8 cellular contexts compared by ENCODE assay signal in the genomic region with DNA sequence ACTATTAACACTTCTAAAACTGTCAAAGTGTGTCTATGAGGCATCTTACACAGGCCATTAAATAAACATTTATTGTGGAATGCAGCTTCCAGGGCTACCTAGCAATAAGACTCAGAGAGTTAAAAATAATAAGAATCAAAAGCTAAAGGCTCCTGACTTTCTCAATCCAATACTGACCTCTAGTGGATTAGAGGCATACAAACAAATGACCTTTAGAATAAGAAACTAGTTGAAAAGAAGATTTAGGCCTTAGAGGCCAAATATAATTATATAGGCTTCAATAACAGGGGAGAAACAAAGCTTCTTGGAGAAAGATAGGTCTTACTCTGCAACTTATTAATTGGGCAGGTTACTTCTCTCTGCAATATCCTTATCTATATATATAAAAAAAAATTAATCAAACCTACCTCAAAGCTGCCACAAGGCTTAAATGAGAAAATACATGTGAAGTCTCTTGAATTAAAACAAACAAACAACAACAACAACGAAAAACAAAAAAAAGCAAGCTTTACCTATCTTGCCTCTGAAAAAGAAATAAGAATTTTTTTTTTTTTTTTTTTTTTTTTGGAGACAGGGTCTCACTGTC.
DNase-seq lines count a peak whose midpoint lies in the region; ATAC-seq and TF ChIP-seq lines count a peak whose summit lies in the region.

No MANE protein-coding gene starts in this region.

- H3K4me3 ChIP-seq in IMR-90 (ENCODE audit: insufficient read depth, low read depth, low read length) (no peak overlapping the region), Panc1 (ENCODE audit: low read depth in 2 of 2, low read length in 2 of 2) (no peak overlapping the region)

- H3K18ac ChIP-seq in IMR-90 (ENCODE audit: low read depth, low read length): no peak overlapping the region

- no peak overlapping the region for H2BK120ac ChIP-seq in IMR-90 (ENCODE audit: low read depth, low read length)

- H2AFZ ChIP-seq in IMR-90 (replicated peaks; ENCODE audit: low read length, poor library complexity): no peak overlapping the region

- no peak overlapping the region for H2AK5ac ChIP-seq in IMR-90 (ENCODE audit: low read depth, low read length)

- H2BK5ac ChIP-seq in IMR-90 (ENCODE audit: low read depth, low read length, poor library complexity, severe bottlenecking): no peak overlapping the region

- in situ Hi-C loops in IMR-90 (cut with MboI; ENCODE audit: low sequenced_read_pairs): loop anchor here (10.0 to 25.0 kb wide), 4 partner anchors 165 to 1042 kb away; no protein-coding TSS in a partner anchor
- in situ Hi-C loops in Panc1 (cut with HindIII; ENCODE audit: low pct_unique_long_range_greater_than_20kb, low sequenced_read_pairs): no loop called here

- BruUV-seq in IMR-90 (replicated peaks; lab: Mats Ljungman, UMichigan) (no TSS peak), Panc1 (replicated peaks; lab: Mats Ljungman, UMichigan) (no TSS peak)

- no peak overlapping the region for H4K91ac ChIP-seq in IMR-90 (ENCODE audit: insufficient read depth, low read depth, low read length)

- no peak overlapping the region for H3K23ac ChIP-seq in IMR-90 (ENCODE audit: low read depth, low read length)

- DNase-seq in EH (ENCODE audit: low read depth) (peak; percentile 74), IMR-90 (peak; percentile 64), Panc1 (ENCODE audit: low read depth, low spot score) (no peak), erythroblast (lab: John Stamatoyannopoulos, UW) (peak; percentile 70 to 78), omental fat pad (ENCODE audit: low spot score) (no peak), UCSD-AML1 (lab: John Stamatoyannopoulos, UW; ENCODE audit: unreplicated experiment) (no peak)

- no peak overlapping the region for H3K14ac ChIP-seq in IMR-90 (replicated peaks; ENCODE audit: low read depth, low read length)

- H3K9me3 ChIP-seq in IMR-90 (ENCODE audit: control insufficient read depth, insufficient read depth, low read length) (no peaks in the 10 kb centered on the region), Panc1 (ENCODE audit: control insufficient read depth, insufficient read depth, low read depth, low read length) (no peaks in the 10 kb centered on the region)

- ATAC-seq in IMR-90 (ENCODE audit: low read depth) (peak; percentile 65), Panc1 (no peak), omental fat pad (ENCODE audit: low FRiP score) (peak; percentile 32), HG03378 (IDR thresholded peaks at IDR 0.05; ENCODE audit: unreplicated experiment) (no peak), HG02678 (IDR thresholded peaks at IDR 0.05; ENCODE audit: unreplicated experiment) (no peak)

- POLR2A ChIA-PET in IMR-90 (lab: Charles Lee; ENCODE audit: unreplicated experiment): no interaction called here
- POLR2A ChIA-PET in Panc1 (lab: Charles Lee): no interaction called here

- CTCF ChIA-PET in IMR-90 (lab: Yijun Ruan, JAX) (interaction anchor here (0.7 to 1.6 kb wide), 5 partner anchors 165 to 430 kb away, joined by 3 to 6 read pairs (median 4); no protein-coding TSS in a partner anchor), Panc1 (lab: Charles Lee) (interaction anchor here (0.6 to 1.5 kb wide), 4 partner anchors 424 to 656 kb away, joined by 3 to 11 read pairs (median 6); no protein-coding TSS in a partner anchor)

- H3K4me1 ChIP-seq in IMR-90 (ENCODE audit: control insufficient read depth, insufficient read depth, low read length) (peaks cover 2% of the 10 kb centered on the region; the same call in 1 of the 2 replicates), Panc1 (ENCODE audit: control insufficient read depth, insufficient read depth, low read length) (no peaks in the 10 kb centered on the region)

- H3K27ac ChIP-seq in IMR-90 (ENCODE audit: insufficient read depth, low read length) (no peak overlapping the region), Panc1 (ENCODE audit: low read length) (no peak overlapping the region)

- TF ChIP-seq POLR2A in IMR-90 (IDR thresholded peaks at IDR 0.05; ENCODE audit: low read depth, low read length) (no peak), erythroblast (IDR thresholded peaks at IDR 0.05; ENCODE audit: low read length) (no peak)

- TF ChIP-seq CTCF in IMR-90 (conservative IDR thresholded peaks at IDR 0.05; ENCODE audit: low read depth, low read length) (peak; percentile 75), Panc1 (IDR thresholded peaks at IDR 0.05) (peak; percentile 62; the same call in 1 of the 2 replicates), omental fat pad (IDR thresholded peaks at IDR 0.05) (no peak)

- H2AK9ac ChIP-seq in IMR-90 (replicated peaks; ENCODE audit: low read depth, low read length, poor library complexity): no peak overlapping the region

- H3K9me1 ChIP-seq in IMR-90 (ENCODE audit: insufficient read depth, low read length): no peaks in the 10 kb centered on the region; the same call in 1 of the 2 replicates

- intact Hi-C loops in IMR-90 (cut with micrococcal nuclease) (loop anchor here (1.0 to 5.0 kb wide), 8 partner anchors 165 to 1447 kb away; a partner anchor contains a TSS), Panc1 (cut with micrococcal nuclease; ENCODE audit: unreplicated experiment) (loop anchor here (5.0 to 10.0 kb wide), 3 partner anchors 427 to 1035 kb away; no protein-coding TSS in a partner anchor)

- dilution Hi-C loops in IMR-90 (cut with HindIII; ENCODE audit: low sequenced_read_pairs, unreplicated experiment): no loop called here

- H3K4me2 ChIP-seq in IMR-90 (ENCODE audit: low read depth, low read length): no peak overlapping the region

- no peak overlapping the region for H3K56ac ChIP-seq in IMR-90 (ENCODE audit: extremely low read depth, insufficient read depth, low read length)

- H2BK20ac ChIP-seq in IMR-90 (ENCODE audit: low read depth, low read length): no peak overlapping the region

- H3K4ac ChIP-seq in IMR-90 (ENCODE audit: low read depth, low read length): no peak overlapping the region

- peaks cover 6% of the 10 kb centered on the region; the same call in 1 of the 2 replicates for H4K20me1 ChIP-seq in IMR-90 (ENCODE audit: insufficient read depth, low read length)

- H2BK15ac ChIP-seq in IMR-90 (ENCODE audit: low read depth, low read length): no peak overlapping the region

- H4K5ac ChIP-seq in IMR-90 (ENCODE audit: low read depth, low read length): no peak overlapping the region

- H3K27me3 ChIP-seq in IMR-90 (ENCODE audit: control insufficient read depth, insufficient read depth, low read length) (no peaks in the 10 kb centered on the region), Panc1 (ENCODE audit: control insufficient read depth, insufficient read depth, low read length) (no peaks in the 10 kb centered on the region)

- TF ChIP-seq RAD21 in IMR-90 (IDR thresholded peaks at IDR 0.05; ENCODE audit: low read length): peak; percentile 85

- peaks cover 0 to 18% of the 10 kb centered on the region in 2 experiments; a peak in 3 of 4 replicates for H3K79me1 ChIP-seq in IMR-90 (ENCODE audit: low read depth in 1 of 2, low read length in 2 of 2)

- WGBS in IMR-90 (ENCODE audit: extremely low coverage in 2 of 2, insufficient read length in 1 of 2), 2 experiments: no CpG with 5 or more reads among the region's 1 CpG

- H3K36me3 ChIP-seq in IMR-90 (ENCODE audit: control insufficient read depth, insufficient read depth, low read length): no peaks in the 10 kb centered on the region
- no peaks in the 10 kb centered on the region for H3K36me3 ChIP-seq in Panc1 (ENCODE audit: control insufficient read depth, insufficient read depth, low read length)

- no peak overlapping the region for H3K9ac ChIP-seq in IMR-90 (ENCODE audit: low read depth, low read length)

- no peak overlapping the region for H4K8ac ChIP-seq in IMR-90 (ENCODE audit: low read depth in 2 of 2, low read length in 2 of 2)

TF ChIP-seq in IMR-90, 13 proteins besides CTCF, POLR2A, EP300 and RAD21:
- TF ChIP-seq RCOR1 (IDR thresholded peaks at IDR 0.05; ENCODE audit: insufficient replicate concordance, low read length) (no peak), SMC3 (IDR thresholded peaks at IDR 0.05; ENCODE audit: low read depth, low read length) (peak; percentile 77)
TF ChIP-seq in IMR-90: peak in this region for 1.

Comparison
In these comparisons a context has a peak if more than half of its experiments do, and no peak if none do; other contexts are left out.
1. DNase-seq: peak in EH (single experiment), IMR-90 (single experiment) and erythroblast (2 of 2); none in Panc1 (single experiment), omental fat pad (single experiment) and UCSD-AML1 (single experiment).
2. ATAC-seq: peak in IMR-90 (single experiment) and omental fat pad (single experiment); none in Panc1 (single experiment), HG03378 (single experiment) and HG02678 (single experiment).
3. CTCF ChIP-seq: peak in IMR-90 (single experiment) and Panc1 (single experiment); none in omental fat pad (0 of 3).